ENCODE assay signal across 11 cellular contexts in the genomic region with DNA sequence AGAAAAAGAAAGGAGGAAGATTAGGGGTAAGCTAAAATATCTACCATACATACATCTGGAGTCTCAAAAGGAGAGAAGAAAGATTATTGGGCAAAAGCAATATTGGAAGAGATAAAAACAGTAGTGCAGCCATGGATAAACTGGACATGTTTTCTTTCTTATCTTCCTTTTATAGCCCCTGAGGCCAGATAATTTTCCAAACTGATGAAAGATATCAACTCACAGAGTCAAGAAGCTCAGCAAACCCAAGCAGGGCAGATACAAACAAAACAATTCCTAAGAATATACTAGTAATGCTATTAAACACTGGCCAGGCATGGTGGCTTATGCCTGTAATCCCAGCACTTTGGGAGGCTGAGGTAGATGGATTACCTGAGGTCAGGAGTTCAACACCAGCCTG.
"Had no signal": no experiment of that assay in that cellular context is flagged by ENCODE, and none has a peak within 500 bp of the region (broad histone marks: within the 10 kb centered on the region; RNA-seq: fewer than 3 reads in every experiment).

No MANE protein-coding gene starts in this region.

- ATAC-seq: GM23338, HCT116 had no signal

- H3K27ac ChIP-seq: GM23248 had no signal

- FAIRE-seq: H1, H54 had no signal

- H3K9me3 ChIP-seq: HAP-1 had no signal

- H3K4me3 ChIP-seq: GM23248, GM23338, HAP-1 had no signal

- H3K4me1 ChIP-seq: HAP-1 had no signal

- H2AFZ ChIP-seq: GM23248, GM23338 had no signal

- H3K4me3 Mint-ChIP-seq: GM23338, H9, HFFc6 had no signal

- H3K4me1 Mint-ChIP-seq: GM23338, H9 had no signal

- H3K36me3 ChIP-seq: HAP-1 had no signal

- H3K27ac Mint-ChIP-seq: GM23338, H9, HFFc6 had no signal

- DNase-seq: GM23248, GOT3, H7, H9, HCEC 1CT, HFFc6 had no signal

- H3K4me2 ChIP-seq: GM23338 had no signal

- H3K9ac ChIP-seq: GM23248 had no signal
